ENCODE assay signal across 31 cellular contexts in the genomic region with DNA sequence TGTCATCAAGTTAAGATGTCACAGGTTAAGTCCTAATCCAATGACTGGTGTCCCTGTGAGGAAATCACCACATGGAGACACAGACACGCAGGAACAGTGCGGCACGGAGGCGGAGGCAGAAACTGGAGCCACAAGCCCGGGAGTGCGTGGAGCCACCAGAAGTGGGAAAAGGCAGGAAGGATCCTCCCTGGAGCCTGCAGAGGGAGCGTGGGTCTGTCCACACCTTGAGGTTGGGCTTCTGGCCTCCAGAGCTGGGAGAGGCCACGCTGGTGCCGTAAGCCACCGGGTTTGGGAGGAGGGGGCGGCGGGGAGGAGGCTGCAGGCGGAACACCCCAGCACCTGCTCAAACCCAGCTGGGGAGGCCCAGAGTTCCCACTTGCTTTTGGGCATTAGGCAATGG. TPM values are rescaled to one million over a fixed set of nuclear protein-coding genes. Genes with fewer than 3 reads are reported as not detected.
"Had no signal": no experiment of that assay in that cellular context is flagged by ENCODE, and none has a peak within 500 bp of the region (broad histone marks: within the 10 kb centered on the region; RNA-seq: fewer than 3 reads in every experiment).

No MANE protein-coding gene starts in this region.

- H3K36me3 Mint-ChIP-seq: activated naive CD8-positive, alpha-beta T cell treated with anti-CD3 and anti-CD28 coated beads, Interleukin-2, amount 10 ng/mL, durations not matched to agents 7 days and 5 days had no signal

- H3K27me3 ChIP-seq: colonic mucosa, dorsolateral prefrontal cortex, esophagus muscularis mucosa, sigmoid colon, vagina had no signal

- H3K4me3 Mint-ChIP-seq: activated CD4-positive, alpha-beta T cell treated with anti-CD3 and anti-CD28 coated beads, Interleukin-2, amount 10 ng/mL, durations not matched to agents 7 days and 5 days; activated naive CD4-positive, alpha-beta T cell treated with anti-CD3 and anti-CD28 coated beads for 36 hours; activated naive CD8-positive, alpha-beta T cell treated with anti-CD3 and anti-CD28 coated beads, Interleukin-2, amount 10 ng/mL, durations not matched to agents 7 days and 5 days; activated T-cell treated with anti-CD3 and anti-CD28 coated beads, Interleukin-2, amount 50 U/mL, for 24 hours; effector memory CD8-positive, alpha-beta T cell; mesothelial cell of epicardium; nephron progenitor cell; stimulated activated naive B cell treated with anti-CD40 and anti-IgM and Interleukin-4, amounts not matched to agents 10 μg/mL and 1 μg/mL and 100 μg/mL, for 72 hours had no signal

- H3K27ac ChIP-seq: colonic mucosa, esophagus muscularis mucosa, left ventricle myocardium inferior, sigmoid colon, vagina had no signal

- H3K36me3 ChIP-seq: colonic mucosa, left ventricle myocardium inferior, vagina had no signal

- H3K27ac Mint-ChIP-seq: activated CD4-positive, alpha-beta T cell treated with anti-CD3 and anti-CD28 coated beads, Interleukin-2, amount 10 ng/mL, durations not matched to agents 7 days and 5 days; activated naive CD4-positive, alpha-beta T cell treated with anti-CD3 and anti-CD28 coated beads for 36 hours; activated naive CD8-positive, alpha-beta T cell treated with anti-CD3 and anti-CD28 coated beads, Interleukin-2, amount 10 ng/mL, durations not matched to agents 7 days and 5 days; effector memory CD8-positive, alpha-beta T cell; mesothelial cell of epicardium; nephron progenitor cell; stimulated activated naive B cell treated with anti-CD40 and anti-IgM and Interleukin-4, amounts not matched to agents 10 μg/mL and 1 μg/mL and 100 μg/mL, for 72 hours had no signal

- ATAC-seq: activated CD4-positive, CD25-positive, alpha-beta regulatory T cell treated with anti-CD3 and anti-CD28 coated beads, Interleukin-2, amount 50 U/mL, for 24 hours; effector memory CD8-positive, alpha-beta T cell; stimulated activated naive B cell treated with anti-CD40 and anti-IgM and Interleukin-4, amounts not matched to agents 10 μg/mL and 1 μg/mL and 100 μg/mL, for 72 hours had no signal

- H3K4me3 ChIP-seq: colonic mucosa, esophagus muscularis mucosa, left ventricle myocardium inferior, sigmoid colon, smooth muscle cell, vagina had no signal

- H3K27me3 Mint-ChIP-seq: activated CD4-positive, alpha-beta T cell treated with anti-CD3 and anti-CD28 coated beads, Interleukin-2, amount 10 ng/mL, durations not matched to agents 7 days and 5 days; activated naive CD8-positive, alpha-beta T cell treated with anti-CD3 and anti-CD28 coated beads, Interleukin-2, amount 10 ng/mL, durations not matched to agents 7 days and 5 days; activated T-cell treated with anti-CD3 and anti-CD28 coated beads, Interleukin-2, amount 50 U/mL, for 24 hours; effector memory CD8-positive, alpha-beta T cell; stimulated activated naive B cell treated with anti-CD40 and anti-IgM and Interleukin-4, amounts not matched to agents 10 μg/mL and 1 μg/mL and 100 μg/mL, for 72 hours had no signal

- H3K9me3 Mint-ChIP-seq: activated CD4-positive, alpha-beta T cell treated with anti-CD3 and anti-CD28 coated beads, Interleukin-2, amount 10 ng/mL, durations not matched to agents 7 days and 5 days; activated naive CD4-positive, alpha-beta T cell treated with anti-CD3 and anti-CD28 coated beads for 36 hours; activated naive CD8-positive, alpha-beta T cell treated with anti-CD3 and anti-CD28 coated beads, Interleukin-2, amount 10 ng/mL, durations not matched to agents 7 days and 5 days; activated T-cell treated with anti-CD3 and anti-CD28 coated beads, Interleukin-2, amount 50 U/mL, for 24 hours; effector memory CD8-positive, alpha-beta T cell; mesothelial cell of epicardium; nephron progenitor cell; stimulated activated naive B cell treated with anti-CD40 and anti-IgM and Interleukin-4, amounts not matched to agents 10 μg/mL and 1 μg/mL and 100 μg/mL, for 72 hours had no signal

- H3K4me2 ChIP-seq: smooth muscle cell had no signal

- FAIRE-seq: bronchial epithelial cell, frontal cortex had no signal

- DNase-seq: activated CD4-positive, alpha-beta T cell treated with anti-CD3 and anti-CD28 coated beads, Interleukin-2, amount 10 ng/mL, durations not matched to agents 7 days and 5 days; activated CD8-positive, alpha-beta memory T cell treated with anti-CD3 and anti-CD28 coated beads for 24 hours; activated CD8-positive, alpha-beta memory T cell treated with anti-CD3 and anti-CD28 coated beads, Interleukin-2, amount 50 U/mL, for 4 hours; activated naive CD4-positive, alpha-beta T cell treated with anti-CD3 and anti-CD28 coated beads for 36 hours; activated naive CD8-positive, alpha-beta T cell treated with anti-CD3 and anti-CD28 coated beads, Interleukin-2, amount 10 ng/mL, durations not matched to agents 7 days and 5 days; activated T-cell treated with anti-CD3 and anti-CD28 coated beads, Interleukin-2, amount 50 U/mL, for 24 hours; amniotic stem cell; colonic mucosa; effector memory CD8-positive, alpha-beta T cell; hypothalamus; left ventricle myocardium inferior; nephron progenitor cell; sigmoid colon; stimulated activated CD4-positive, alpha-beta T cell treated with anti-CD3 and anti-CD28 coated beads, Interleukin-15, amount 100 ng/mL, for 24 hours; stimulated activated CD4-positive, alpha-beta T cell treated with anti-CD3 and anti-CD28 coated beads, Interleukin-2, amount 100 ng/mL, for 48 hours; stimulated activated CD8-positive, alpha-beta memory T cell treated with anti-CD3 and anti-CD28 coated beads, Interleukin-4, amount 100 ng/mL, for 48 hours; stimulated activated naive B cell treated with anti-CD40 and anti-IgM and Interleukin-4, amounts not matched to agents 10 μg/mL and 1 μg/mL and 100 μg/mL, for 72 hours; trophoblast cell had no signal

- H3K9me3 ChIP-seq: colonic mucosa, esophagus muscularis mucosa, left ventricle myocardium inferior, sigmoid colon, vagina had no signal

RNA-seq across cellular contexts. Expression of a gene that starts 24.0 kb away (rescaled TPM):
- total RNA-seq: activated CD4-positive, alpha-beta T cell treated with anti-CD3 and anti-CD28 coated beads, Interleukin-2, amount 10 ng/mL, durations not matched to agents 7 days and 5 days; activated naive CD4-positive, alpha-beta T cell treated with anti-CD3 and anti-CD28 coated beads for 36 hours; activated naive CD8-positive, alpha-beta T cell treated with anti-CD3 and anti-CD28 coated beads, Interleukin-2, amount 10 ng/mL, durations not matched to agents 7 days and 5 days; esophagus muscularis mucosa; frontal cortex; left ventricle myocardium inferior; lung microvascular endothelial cell; omental fat pad; renal cortical epithelial cell; sigmoid colon; T-helper 2 cell treated with Interferon-gamma antibody and Interleukin-4, amounts not matched to agents 100 ng/mL and 5 ng/mL, for 36 hours; temporal lobe had no signal
- polyA plus RNA-seq: smooth muscle cell had no signal
